1 cellular context compared by ENCODE assay signal in the genomic region with DNA sequence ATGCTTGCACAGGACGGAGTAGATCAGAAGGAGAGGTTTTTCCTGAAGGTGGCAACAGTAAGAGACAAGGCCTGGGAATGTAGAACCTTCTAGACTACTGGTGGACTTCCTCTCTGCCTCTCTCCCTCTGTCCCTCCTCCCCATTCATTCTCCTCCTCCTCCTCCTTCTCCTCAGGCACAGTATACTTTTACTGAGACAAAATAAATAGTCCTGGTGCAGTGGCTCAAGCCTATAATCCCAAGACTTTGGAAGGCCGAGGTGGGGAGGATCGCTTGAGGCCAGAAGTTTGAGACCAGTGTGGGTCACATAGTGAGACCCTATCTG.
TF ChIP-seq lines count a peak whose summit lies in the region.

No MANE protein-coding gene starts in this region.

TF ChIP-seq in HEK293, 187 proteins besides CTCF, POLR2A, EP300 and RAD21 (continued from another document):
- TF ChIP-seq, protein P1, sequence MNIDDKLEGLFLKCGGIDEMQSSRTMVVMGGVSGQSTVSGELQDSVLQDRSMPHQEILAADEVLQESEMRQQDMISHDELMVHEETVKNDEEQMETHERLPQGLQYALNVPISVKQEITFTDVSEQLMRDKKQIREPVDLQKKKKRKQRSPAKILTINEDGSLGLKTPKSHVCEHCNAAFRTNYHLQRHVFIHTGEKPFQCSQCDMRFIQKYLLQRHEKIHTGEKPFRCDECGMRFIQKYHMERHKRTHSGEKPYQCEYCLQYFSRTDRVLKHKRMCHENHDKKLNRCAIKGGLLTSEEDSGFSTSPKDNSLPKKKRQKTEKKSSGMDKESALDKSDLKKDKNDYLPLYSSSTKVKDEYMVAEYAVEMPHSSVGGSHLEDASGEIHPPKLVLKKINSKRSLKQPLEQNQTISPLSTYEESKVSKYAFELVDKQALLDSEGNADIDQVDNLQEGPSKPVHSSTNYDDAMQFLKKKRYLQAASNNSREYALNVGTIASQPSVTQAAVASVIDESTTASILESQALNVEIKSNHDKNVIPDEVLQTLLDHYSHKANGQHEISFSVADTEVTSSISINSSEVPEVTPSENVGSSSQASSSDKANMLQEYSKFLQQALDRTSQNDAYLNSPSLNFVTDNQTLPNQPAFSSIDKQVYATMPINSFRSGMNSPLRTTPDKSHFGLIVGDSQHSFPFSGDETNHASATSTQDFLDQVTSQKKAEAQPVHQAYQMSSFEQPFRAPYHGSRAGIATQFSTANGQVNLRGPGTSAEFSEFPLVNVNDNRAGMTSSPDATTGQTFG (tag by site-specific recombination; IDR thresholded peaks at IDR 0.05; ENCODE audit: borderline replicate concordance): no peak
- TF ChIP-seq ZNF768 (tag by site-specific recombination; IDR thresholded peaks at IDR 0.05) (no peak), ZNF169 (tag by site-specific recombination; IDR thresholded peaks at IDR 0.05) (no peak)
- TF ChIP-seq, protein P2, sequence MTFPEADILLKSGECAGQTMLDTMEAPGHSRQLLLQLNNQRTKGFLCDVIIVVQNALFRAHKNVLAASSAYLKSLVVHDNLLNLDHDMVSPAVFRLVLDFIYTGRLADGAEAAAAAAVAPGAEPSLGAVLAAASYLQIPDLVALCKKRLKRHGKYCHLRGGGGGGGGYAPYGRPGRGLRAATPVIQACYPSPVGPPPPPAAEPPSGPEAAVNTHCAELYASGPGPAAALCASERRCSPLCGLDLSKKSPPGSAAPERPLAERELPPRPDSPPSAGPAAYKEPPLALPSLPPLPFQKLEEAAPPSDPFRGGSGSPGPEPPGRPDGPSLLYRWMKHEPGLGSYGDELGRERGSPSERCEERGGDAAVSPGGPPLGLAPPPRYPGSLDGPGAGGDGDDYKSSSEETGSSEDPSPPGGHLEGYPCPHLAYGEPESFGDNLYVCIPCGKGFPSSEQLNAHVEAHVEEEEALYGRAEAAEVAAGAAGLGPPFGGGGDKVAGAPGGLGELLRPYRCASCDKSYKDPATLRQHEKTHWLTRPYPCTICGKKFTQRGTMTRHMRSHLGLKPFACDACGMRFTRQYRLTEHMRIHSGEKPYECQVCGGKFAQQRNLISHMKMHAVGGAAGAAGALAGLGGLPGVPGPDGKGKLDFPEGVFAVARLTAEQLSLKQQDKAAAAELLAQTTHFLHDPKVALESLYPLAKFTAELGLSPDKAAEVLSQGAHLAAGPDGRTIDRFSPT (tag by site-specific recombination; IDR thresholded peaks at IDR 0.05): no peak
TF ChIP-seq in HEK293: peak in this region for 0.
